ENCODE assay signal across 1 cellular context in genomic region chr15:99475754-99476412, GRCh38.
TF ChIP-seq lines count a peak whose summit lies in the region.

No MANE protein-coding gene starts in this region.

TF ChIP-seq in SK-N-SH treated with all-trans-retinoic acid at 6 μM for 48 hours, 23 proteins besides CTCF, POLR2A, EP300 and RAD21 (continued from another document):
- TF ChIP-seq POU6F1 (CRISPR knock-in tag; IDR thresholded peaks at IDR 0.05; ENCODE audit: borderline replicate concordance, low read depth): no peak
- TF ChIP-seq PATZ1 (CRISPR knock-in tag; IDR thresholded peaks at IDR 0.05; ENCODE audit: borderline replicate concordance): no peak
- no peak for TF ChIP-seq ZNF565 (CRISPR knock-in tag; conservative IDR thresholded peaks at IDR 0.05; ENCODE audit: low read depth)
- TF ChIP-seq ZC3H10 (CRISPR knock-in tag; IDR thresholded peaks at IDR 0.05): no peak
- TF ChIP-seq CSDC2 (CRISPR knock-in tag; IDR thresholded peaks at IDR 0.05): no peak
- no peak for TF ChIP-seq ISL1 (CRISPR knock-in tag; IDR thresholded peaks at IDR 0.05)
